Comparison of ENCODE assay signal across 1 cellular context in genomic region chr17:38783227-38783626, GRCh38.
TF ChIP-seq lines count a peak whose summit lies in the region.

No MANE protein-coding gene starts in this region.

TF ChIP-seq in GM23338, 12 proteins besides CTCF, POLR2A, EP300 and RAD21 (continued from another document):
- no peak for TF ChIP-seq POLR2AphosphoS5 (IDR thresholded peaks at IDR 0.05; ENCODE audit: low read depth)
- no peak for TF ChIP-seq ZNF114 (CRISPR knock-in tag; IDR thresholded peaks at IDR 0.05)
- no peak for TF ChIP-seq REST (IDR thresholded peaks at IDR 0.05; ENCODE audit: unreplicated experiment)
- no peak for TF ChIP-seq EZH2phosphoT487 (IDR thresholded peaks at IDR 0.05; ENCODE audit: unreplicated experiment)
- TF ChIP-seq NANOG (IDR thresholded peaks at IDR 0.05; ENCODE audit: borderline replicate concordance) = no peak
- TF ChIP-seq STAT1 (IDR thresholded peaks at IDR 0.05; ENCODE audit: unreplicated experiment) = no peak
- TF ChIP-seq CREB1 (CRISPR knock-in tag; IDR thresholded peaks at IDR 0.05; ENCODE audit: low read depth) = no peak
